Comparison of ENCODE assay signal across 16 cellular contexts in genomic region chr17:13067629-13068303, GRCh38. TPM values are rescaled to one million over a fixed set of nuclear protein-coding genes. Genes with fewer than 3 reads are reported as not detected.
A peak's percentile ranks its signal among the peaks of the same experiment; 100 is the strongest.
DNase-seq lines count a peak whose midpoint lies in the region; FAIRE-seq and TF ChIP-seq lines count a peak whose summit lies in the region.
"Had no signal": no experiment of that assay in that cellular context is flagged by ENCODE, and none has a peak within 500 bp of the region (broad histone marks: within the 10 kb centered on the region; RNA-seq: fewer than 3 reads in every experiment).

No MANE protein-coding gene starts in this region.

- H4K91ac ChIP-seq in H1 (replicated peaks; ENCODE audit: insufficient read length, low read length) (no peak overlapping the region), neuronal stem cell (ENCODE audit: low read depth, low read length, poor library complexity) (no peak overlapping the region)

- 79% methylated on average over 8 of the region's 8 CpGs; no CpG with 5 or more reads in 1 of the 2 experiments for WGBS in H1 (ENCODE audit: extremely low coverage in 1 of 2, insufficient coverage in 1 of 2, insufficient read length in 1 of 2, insufficient replicate concordance in 2 of 2, low coverage in 1 of 2, low lambda C conversion rate in 2 of 2, missing lambda C conversion rate in 1 of 2), 2 experiments
- no CpG with 5 or more reads among the region's 8 CpGs for WGBS in neuronal stem cell (ENCODE audit: extremely low coverage in 2 of 2, insufficient read length in 2 of 2, insufficient replicate concordance in 1 of 2), 2 donors

- no peaks in the 10 kb centered on the region for H3K36me3 ChIP-seq in HEK293 (ENCODE audit: control insufficient read depth in 2 of 2, insufficient read depth in 1 of 2, low read length in 2 of 2)
- H3K36me3 ChIP-seq in H1 (ENCODE audit: control insufficient read depth in 2 of 4, insufficient read depth in 4 of 4, low read length in 3 of 4) = no peaks in the 10 kb centered on the region
- no peaks in the 10 kb centered on the region for H3K36me3 ChIP-seq in neuronal stem cell (replicated peaks in 1 of 2; ENCODE audit: control insufficient read depth in 2 of 2, insufficient read depth in 2 of 2, low read length in 2 of 2)
- H3K36me3 ChIP-seq: BE2C had no signal

- TF ChIP-seq POLR2A in H1 (IDR thresholded peaks at IDR 0.05; ENCODE audit: control extremely low read depth in 1 of 2, low read depth in 2 of 2, low read length in 2 of 2) = no peak

- H3K23ac ChIP-seq in H1 (ENCODE audit: insufficient read length) (no peak overlapping the region), neuronal stem cell (ENCODE audit: low read depth, low read length, poor library complexity) (no peak overlapping the region)

- no peak for DNase-seq in H1 (ENCODE audit: low read depth in 1 of 2, low spot score in 2 of 2)
- DNase-seq in neuronal stem cell (ENCODE audit: low spot score) = no peak
- no peak for DNase-seq in NCI-H345 treated with DMSO at 0.1 percent for 48 hours (lab: John Stamatoyannopoulos, UW; ENCODE audit: unreplicated experiment)
- no peak for DNase-seq in GDM1 (lab: John Stamatoyannopoulos, UW)
- no peak for DNase-seq in NCI-H526 (lab: John Stamatoyannopoulos, UW)
- DNase-seq: ACHN; BE2C; C1 segment of cervical spinal cord; CD4-positive, CD25-positive, alpha-beta regulatory T cell; CD8-positive, alpha-beta memory T cell; COR-L47; GF-D8; GOT3; H9 had no signal

- no peak overlapping the region for H4K5ac ChIP-seq in H1 (ENCODE audit: insufficient read length, low read depth, low read length)

- H3K4me2 ChIP-seq in H1 (ENCODE audit: insufficient read depth in 1 of 2, low read depth in 2 of 2, low read length in 2 of 2) = no peak overlapping the region
- H3K4me2 ChIP-seq in neuronal stem cell (ENCODE audit: insufficient read depth, low read length, poor library complexity, severe bottlenecking) = no peak overlapping the region

- H3K9me3 ChIP-seq in HEK293 (ENCODE audit: control insufficient read depth, insufficient read depth, low read depth, low read length) (no peaks in the 10 kb centered on the region), H1 (ENCODE audit: insufficient read depth in 2 of 2, low read depth in 1 of 2, low read length in 1 of 2) (no peaks in the 10 kb centered on the region), neuronal stem cell (replicated peaks in 1 of 2; ENCODE audit: control insufficient read depth in 2 of 2, insufficient read depth in 1 of 2, low read depth in 1 of 2, low read length in 2 of 2) (peaks cover 3 to 4% of the 10 kb centered on the region in 2 donors)
- H3K9me3 ChIP-seq: BE2C had no signal

- FAIRE-seq in H1 (lab: Jason Lieb, UNC) = no peak
- FAIRE-seq: A204.1 had no signal

- H3K79me2 ChIP-seq in H1 (ENCODE audit: control insufficient read depth in 1 of 2, insufficient read depth in 2 of 2, low read length in 2 of 2) = no peaks in the 10 kb centered on the region

- peak overlapping the region; percentile 32; the same call in 1 of the 2 replicates for H2AFZ ChIP-seq in H1 (ENCODE audit: low read length)
- no peak overlapping the region for H2AFZ ChIP-seq in neuronal stem cell (ENCODE audit: low read length)

- no peak for TF ChIP-seq RAD21 in H1 (IDR thresholded peaks at IDR 0.05 in 1 of 2, conservative IDR thresholded peaks at IDR 0.05 in 1 of 2; ENCODE audit: low read depth in 2 of 2, low read length in 2 of 2)

- H3K79me1 ChIP-seq in H1 (ENCODE audit: low read depth, low read length) (no peaks in the 10 kb centered on the region), neuronal stem cell (ENCODE audit: low read depth, low read length) (no peaks in the 10 kb centered on the region)

- no peaks in the 10 kb centered on the region for H3K27me3 ChIP-seq in H1 (replicated peaks in 1 of 4; ENCODE audit: control insufficient read depth in 3 of 4, extremely low read depth in 1 of 4, insufficient read depth in 3 of 4, low read length in 3 of 4)
- no peaks in the 10 kb centered on the region for H3K27me3 ChIP-seq in neuronal stem cell (ENCODE audit: control insufficient read depth in 3 of 3, insufficient read depth in 3 of 3, low read depth in 1 of 3, low read length in 3 of 3)
- H3K27me3 ChIP-seq: BE2C had no signal

- H3K14ac ChIP-seq in H1 (ENCODE audit: insufficient read length) (no peak overlapping the region), neuronal stem cell (ENCODE audit: low read length) (peak overlapping the region; percentile 85)

- no peak overlapping the region for H3K9ac ChIP-seq in H1 (replicated peaks in 1 of 4; ENCODE audit: extremely low read depth in 1 of 4, low read depth in 3 of 4, low read length in 3 of 4)
- no peak overlapping the region for H3K9ac ChIP-seq in neuronal stem cell (ENCODE audit: low read depth, low read length, poor library complexity)

- no peak overlapping the region for H3K4me3 ChIP-seq in HEK293 (ENCODE audit: low read depth, low read length)
- no peak overlapping the region for H3K4me3 ChIP-seq in H1 (ENCODE audit: extremely low read depth in 1 of 4, insufficient read depth in 2 of 4, low read depth in 3 of 4, low read length in 4 of 4)
- peak overlapping the region in 1 of 2 donors; percentile 64 for H3K4me3 ChIP-seq in neuronal stem cell (ENCODE audit: low read length in 2 of 2)

- H2BK15ac ChIP-seq in H1 (ENCODE audit: low read length) = no peak overlapping the region
- no peak overlapping the region for H2BK15ac ChIP-seq in neuronal stem cell (ENCODE audit: low read length)

- POLR2A ChIA-PET in HEK293 (lab: Yijun Ruan, JAX) = interaction anchor here (1.6 kb wide), 1 partner anchor 50 kb away, joined by 4 read pairs; the partner anchor contains the start of gene ELAC2
- POLR2A ChIA-PET in H1 (lab: Charles Lee; ENCODE audit: partially characterized antibody) = no interaction called here

- H3K4ac ChIP-seq in H1 (replicated peaks; ENCODE audit: insufficient read length, low read depth, low read length) (no peak overlapping the region), neuronal stem cell (ENCODE audit: low read length) (peak overlapping the region; percentile 24)

- no peak overlapping the region for H3K18ac ChIP-seq in H1 (ENCODE audit: extremely low read depth, low read length)
- H3K18ac ChIP-seq in neuronal stem cell (ENCODE audit: low read length) = no peak overlapping the region

- no peak overlapping the region for H3K27ac ChIP-seq in HEK293 (ENCODE audit: extremely low read depth, low read depth, low read length)
- H3K27ac ChIP-seq in H1 (ENCODE audit: low read depth, low read length) = no peak overlapping the region
- no peak overlapping the region for H3K27ac ChIP-seq in neuronal stem cell (replicated peaks; ENCODE audit: low read length)

- H2BK20ac ChIP-seq in H1 (ENCODE audit: low read length) = no peak overlapping the region

- H2BK5ac ChIP-seq in H1 (ENCODE audit: low read depth, low read length) (no peak overlapping the region), neuronal stem cell (ENCODE audit: low read length) (peak overlapping the region; percentile 57)

- H3K23me2 ChIP-seq in H1 (ENCODE audit: low read depth, low read length) = no peaks in the 10 kb centered on the region

- H3K4me1 ChIP-seq in HEK293 (ENCODE audit: control insufficient read depth, insufficient read depth, low read length) (no peaks in the 10 kb centered on the region), H1 (replicated peaks in 1 of 4; ENCODE audit: control insufficient read depth in 3 of 4, insufficient read depth in 4 of 4, low read length in 3 of 4) (no peaks in the 10 kb centered on the region), neuronal stem cell (ENCODE audit: control insufficient read depth in 2 of 2, insufficient read depth in 1 of 2, low read depth in 1 of 2, low read length in 2 of 2) (peaks cover 0 to 6% of the 10 kb centered on the region in 2 donors)
- H3K4me1 ChIP-seq: BE2C had no signal

- H2BK120ac ChIP-seq in H1 (replicated peaks; ENCODE audit: low read depth, low read length) (no peak overlapping the region), neuronal stem cell (ENCODE audit: low read depth, low read length) (no peak overlapping the region)

- no peaks in the 10 kb centered on the region for H4K20me1 ChIP-seq in H1 (replicated peaks in 1 of 2; ENCODE audit: control insufficient read depth in 1 of 2, insufficient read depth in 2 of 2, low read length in 2 of 2)

- H3K56ac ChIP-seq in H1 (replicated peaks; ENCODE audit: insufficient read length, low read depth, low read length) = no peak overlapping the region

- no peak for TF ChIP-seq EP300 in H1 (IDR thresholded peaks at IDR 0.05; ENCODE audit: borderline replicate concordance in 1 of 2, low read depth in 2 of 2, low read length in 2 of 2)

- no peak overlapping the region for H2BK12ac ChIP-seq in H1 (ENCODE audit: low read depth, low read length)
- H2BK12ac ChIP-seq in neuronal stem cell (ENCODE audit: low read length) = no peak overlapping the region

- CTCF ChIA-PET in HEK293 (lab: Yijun Ruan, JAX) (no interaction called here), H1 (lab: Charles Lee; ENCODE audit: partially characterized antibody) (interaction anchor here (1.1 to 1.2 kb wide), 2 partner anchors 37 to 47 kb away, joined by 3 to 4 read pairs; no protein-coding TSS in a partner anchor)

- no peak for TF ChIP-seq CTCF in HEK293 (tag by site-specific recombination; IDR thresholded peaks at IDR 0.05)
- no peak for TF ChIP-seq CTCF in H1 (IDR thresholded peaks at IDR 0.05; ENCODE audit: control extremely low read depth in 1 of 3, insufficient read depth in 1 of 3, low read depth in 1 of 3, low read length in 3 of 3)

- no peak overlapping the region for H4K8ac ChIP-seq in H1 (ENCODE audit: extremely low read depth, insufficient read depth, low read length)
- no peak overlapping the region for H4K8ac ChIP-seq in neuronal stem cell (ENCODE audit: low read depth, low read length)

- H2AK5ac ChIP-seq in H1 (ENCODE audit: low read depth, low read length) (no peak overlapping the region), neuronal stem cell (ENCODE audit: low read depth, low read length) (peak overlapping the region; percentile 36)

TF ChIP-seq in HEK293, 187 proteins besides CTCF, POLR2A, EP300 and RAD21:
- peak; percentile 74 for TF ChIP-seq SETDB1 (IDR thresholded peaks at IDR 0.05; ENCODE audit: insufficient read length, low read length)
- no peak for TF ChIP-seq ZNF530 (tag by site-specific recombination; IDR thresholded peaks at IDR 0.05; ENCODE audit: low read depth)
TF ChIP-seq in HEK293: peak in this region for 1.

RNA-seq across cellular contexts. Expression of gene ELAC2, which starts 49.9 kb away (rescaled TPM):
- total RNA-seq in H1 (2021; fragmentation: NEBNext Ultra II Directional; extraction: Animal tissue kit (Norgen Biotek cat#: 25700)) = 91.6 and 94.9 TPM in 2 replicates
- 126 and 127 TPM in 2 replicates for polyA plus RNA-seq in H1 (2011; rRNA removed)
- 117 TPM for polyA plus RNA-seq in H1 (2011; cell fraction: cytosol; rRNA removed)
- polyA plus RNA-seq in H1 (2011; cell fraction: nucleus; rRNA removed) = 407 TPM
- 76.2 to 98.4 TPM (median 90.2 TPM) in 4 replicates for polyA plus RNA-seq in H1 (2012, experiment 1 of 2)
- polyA plus RNA-seq in H1 (2012, experiment 2 of 2) = 66.2 TPM
- polyA plus RNA-seq in H1 (2013, experiment 1 of 2) = 92.9 TPM
- polyA plus RNA-seq in H1 (2013, experiment 2 of 2) = 78.1 TPM
- 244 and 256 TPM in 2 replicates for polyA minus RNA-seq in H1 (2011; rRNA and poly(A)+ RNA removed)
- 73.7 TPM for polyA minus RNA-seq in H1 (2011; cell fraction: cytosol; rRNA and poly(A)+ RNA removed)
- polyA minus RNA-seq in H1 (2011; cell fraction: nucleus; rRNA and poly(A)+ RNA removed) = 135 TPM
- polyA plus RNA-seq in neuronal stem cell (2013, experiment 1 of 2) = 38.7 TPM
- polyA plus RNA-seq in neuronal stem cell (2013, experiment 2 of 2) = 36.8 TPM
